ENCODE assay signal across 18 cellular contexts in genomic region chr11:19980388-19980787, GRCh38.
DNase-seq lines count a peak whose midpoint lies in the region; ATAC-seq, FAIRE-seq and TF ChIP-seq lines count a peak whose summit lies in the region.
"Had no signal": no experiment of that assay in that cellular context is flagged by ENCODE, and none has a peak within 500 bp of the region (broad histone marks: within the 10 kb centered on the region; RNA-seq: fewer than 3 reads in every experiment).

No MANE protein-coding gene starts in this region.

- H3K27me3 Mint-ChIP-seq in activated T-helper 2 cell treated with anti-CD3 and anti-CD28 coated beads, Interferon-gamma antibody, Interleukin-2, Interleukin-4, amounts not matched to agents 10 μg/mL and 5 μg/mL and 100 μg/mL, durations not matched to agents 14 hours and 24 hours and 36 hours (ENCODE audit: low read depth): peaks cover 5% of the 10 kb centered on the region

- H3K9me3 ChIP-seq in K562 (replicated peaks; ENCODE audit: control insufficient read depth, insufficient read depth, low read depth, low read length): no peaks in the 10 kb centered on the region
- H3K9me3 ChIP-seq in hepatocyte (ENCODE audit: low read depth): no peaks in the 10 kb centered on the region
- no peaks in the 10 kb centered on the region for H3K9me3 ChIP-seq in stomach

- H2AFZ ChIP-seq in K562 (ENCODE audit: low read depth, low read length): peak overlapping the region; percentile 90
- no peak overlapping the region for H2AFZ ChIP-seq in hepatocyte
- H2AFZ ChIP-seq: neural progenitor cell had no signal

- no peaks in the 10 kb centered on the region for H3K36me3 ChIP-seq in K562 (ENCODE audit: control insufficient read depth, insufficient read depth, low read length)
- no peaks in the 10 kb centered on the region for H3K36me3 ChIP-seq in hepatocyte (replicated peaks; ENCODE audit: insufficient read depth, low read depth)
- H3K36me3 ChIP-seq in stomach: peaks cover 0 to 19% (median 7%) of the 10 kb centered on the region in 4 donors
- H3K36me3 ChIP-seq: cardiac muscle cell, neural progenitor cell, WERI-Rb-1 had no signal

- no peak overlapping the region for H3K27ac Mint-ChIP-seq in activated T-helper 2 cell treated with anti-CD3 and anti-CD28 coated beads, Interferon-gamma antibody, Interleukin-2, Interleukin-4, amounts not matched to agents 10 μg/mL and 5 μg/mL and 100 μg/mL, durations not matched to agents 14 hours and 24 hours and 36 hours
- H3K27ac Mint-ChIP-seq: activated naive CD8-positive, alpha-beta T cell treated with anti-CD3 and anti-CD28 coated beads, Interleukin-2, amount 10 ng/mL, durations not matched to agents 7 days and 5 days; IgD-negative memory B cell had no signal

- TF ChIP-seq EP300 in K562 (IDR thresholded peaks at IDR 0.05; ENCODE audit: low read length) (no peak), stomach (IDR thresholded peaks at IDR 0.05) (no peak)

- H3K27ac ChIP-seq in K562 (ENCODE audit: extremely low read depth, low read depth, low read length) (peak overlapping the region; percentile 89), hepatocyte (peak overlapping the region; percentile 95), stomach (peak overlapping the region in 3 of 5 donors; percentile 50 to 60 (median 54))
- H3K27ac ChIP-seq: neural progenitor cell, WERI-Rb-1 had no signal

- FAIRE-seq in K562 (lab: Jason Lieb, UNC): no peak

- H3K4me1 ChIP-seq in K562 (replicated peaks in 1 of 2; ENCODE audit: control insufficient read depth in 2 of 2, insufficient read depth in 2 of 2, low read length in 2 of 2) (peaks cover 18 to 76% of the 10 kb centered on the region in 2 experiments), hepatocyte (ENCODE audit: insufficient read depth) (peaks cover 64% of the 10 kb centered on the region), stomach (peaks cover 13 to 51% (median 31%) of the 10 kb centered on the region in 4 donors)

- H3K4me3 ChIP-seq in K562: no peak overlapping the region
- H3K4me3 ChIP-seq in hepatocyte: no peak overlapping the region
- no peak overlapping the region for H3K4me3 ChIP-seq in stomach
- H3K4me3 ChIP-seq: cardiac muscle cell, neural progenitor cell had no signal

- CTCF ChIA-PET in K562 (lab: Yijun Ruan, JAX; ENCODE audit: low intra/inter-chr PET ratio): no interaction called here

- POLR2A ChIA-PET in K562 (lab: Yijun Ruan, JAX): interaction anchor here (1.0 to 1.7 kb wide), 3 partner anchors 10 to 20 kb away, joined by 3 to 7 read pairs (median 5); no protein-coding TSS in a partner anchor

- H3K27me3 ChIP-seq in K562 (ENCODE audit: control insufficient read depth in 2 of 2, insufficient read depth in 2 of 2, low read length in 2 of 2) (no peaks in the 10 kb centered on the region), hepatocyte (no peaks in the 10 kb centered on the region), stomach (no peaks in the 10 kb centered on the region)
- H3K27me3 ChIP-seq: cardiac muscle cell, neural progenitor cell had no signal

- TF ChIP-seq POLR2A in K562 (conservative IDR thresholded peaks at IDR 0.05) (no peak), stomach (IDR thresholded peaks at IDR 0.05) (no peak)

- intact Hi-C loops in K562 (cut with micrococcal nuclease): no loop called here
- intact Hi-C loops in stomach (cut with DNase I; ENCODE audit: low total_unique reads): no loop called here
- intact Hi-C loops in activated T-helper 2 cell treated with anti-CD3 and anti-CD28 coated beads, Interferon-gamma antibody, Interleukin-2, Interleukin-4, amounts not matched to agents 10 μg/mL and 5 μg/mL and 100 μg/mL, durations not matched to agents 14 hours and 24 hours and 36 hours (cut with micrococcal nuclease): no loop called here

- H3K9me2 ChIP-seq in hepatocyte (replicated peaks; ENCODE audit: insufficient read depth): no peaks in the 10 kb centered on the region

- peaks cover 10% of the 10 kb centered on the region for H3K4me1 Mint-ChIP-seq in activated T-helper 2 cell treated with anti-CD3 and anti-CD28 coated beads, Interferon-gamma antibody, Interleukin-2, Interleukin-4, amounts not matched to agents 10 μg/mL and 5 μg/mL and 100 μg/mL, durations not matched to agents 14 hours and 24 hours and 36 hours (ENCODE audit: low read depth)

- H3K79me2 ChIP-seq in K562 (ENCODE audit: control insufficient read depth, insufficient read depth, low read length) (no peaks in the 10 kb centered on the region), hepatocyte (peaks cover 9% of the 10 kb centered on the region)

- H3K9me1 ChIP-seq in K562 (ENCODE audit: control insufficient read depth, insufficient read depth, low read length): no peaks in the 10 kb centered on the region

- BruUV-seq in K562 (replicated peaks; lab: Mats Ljungman, UMichigan): no TSS peak

- H3K4me2 ChIP-seq in K562 (ENCODE audit: insufficient read depth, low read length) (peak overlapping the region; percentile 76), hepatocyte (peak overlapping the region; percentile 65)
- H3K4me2 ChIP-seq: neural progenitor cell had no signal

- H3K9ac ChIP-seq in K562 (ENCODE audit: insufficient read depth in 1 of 2, low read depth in 2 of 2, low read length in 2 of 2): peak overlapping the region in 1 of 2 experiments; percentile 73; a peak in 2 of 4 replicates
- H3K9ac ChIP-seq: neural progenitor cell had no signal

- H4K20me1 ChIP-seq in K562 (replicated peaks; ENCODE audit: control insufficient read depth, insufficient read depth, low read length): no peaks in the 10 kb centered on the region
- no peaks in the 10 kb centered on the region for H4K20me1 ChIP-seq in hepatocyte (ENCODE audit: insufficient read depth, poor library complexity, severe bottlenecking)

- peak; percentile 4 for ATAC-seq in K562
- ATAC-seq: HCT116 had no signal

- TF ChIP-seq CTCF in K562 (IDR thresholded peaks at IDR 0.05 in 2 of 3, conservative IDR thresholded peaks at IDR 0.05 in 1 of 3; ENCODE audit: insufficient read depth in 2 of 3, low read depth in 1 of 3, low read length in 3 of 3): no peak
- no peak for TF ChIP-seq CTCF in hepatocyte (IDR thresholded peaks at IDR 0.05; ENCODE audit: poor library complexity)
- no peak for TF ChIP-seq CTCF in stomach (IDR thresholded peaks at IDR 0.05)

- H3K4me3 Mint-ChIP-seq in activated T-helper 2 cell treated with anti-CD3 and anti-CD28 coated beads, Interferon-gamma antibody, Interleukin-2, Interleukin-4, amounts not matched to agents 10 μg/mL and 5 μg/mL and 100 μg/mL, durations not matched to agents 14 hours and 24 hours and 36 hours (ENCODE audit: low read depth): no peak overlapping the region
- H3K4me3 Mint-ChIP-seq: activated naive CD8-positive, alpha-beta T cell treated with anti-CD3 and anti-CD28 coated beads, Interleukin-2, amount 10 ng/mL, durations not matched to agents 7 days and 5 days; IgD-negative memory B cell; neural progenitor cell had no signal

- no peaks in the 10 kb centered on the region for H3K9me3 Mint-ChIP-seq in activated T-helper 2 cell treated with anti-CD3 and anti-CD28 coated beads, Interferon-gamma antibody, Interleukin-2, Interleukin-4, amounts not matched to agents 10 μg/mL and 5 μg/mL and 100 μg/mL, durations not matched to agents 14 hours and 24 hours and 36 hours
- H3K9me3 Mint-ChIP-seq: activated naive CD8-positive, alpha-beta T cell treated with anti-CD3 and anti-CD28 coated beads, Interleukin-2, amount 10 ng/mL, durations not matched to agents 7 days and 5 days; IgD-negative memory B cell; neural progenitor cell had no signal

- 0% methylated on average over 1 of the region's 1 CpG for WGBS in K562 (ENCODE audit: insufficient coverage, low coverage, missing lambda C conversion rate)
- WGBS in hepatocyte (ENCODE audit: low lambda C conversion rate, missing lambda C conversion rate): 32% methylated on average over 1 of the region's 1 CpG
- 12 to 39% (median 18%) methylated on average over 1 of the region's 1 CpG for WGBS in stomach, 5 donors

- DNase-seq in EH (ENCODE audit: low read depth): peak; percentile 35
- DNase-seq in K562 (ENCODE audit: extremely low read depth in 1 of 4, low spot score in 3 of 4): peak in 1 of 4 experiments; percentile 18
- no peak for DNase-seq in hepatocyte (ENCODE audit: low spot score)
- DNase-seq in stomach: no peak
- DNase-seq in GDM1 (lab: John Stamatoyannopoulos, UW): no peak
- no peak for DNase-seq in NCI-H1105 (lab: John Stamatoyannopoulos, UW)
- DNase-seq in AML-193 (lab: John Stamatoyannopoulos, UW): no peak
- no peak for DNase-seq in activated T-helper 2 cell treated with anti-CD3 and anti-CD28 coated beads, Interferon-gamma antibody, Interleukin-2, Interleukin-4, amounts not matched to agents 10 μg/mL and 5 μg/mL and 100 μg/mL, durations not matched to agents 14 hours and 24 hours and 36 hours (ENCODE audit: low spot score)
- DNase-seq: activated naive CD8-positive, alpha-beta T cell treated with anti-CD3 and anti-CD28 coated beads, Interleukin-2, amount 10 ng/mL, durations not matched to agents 7 days and 5 days; midbrain; NCI-H187 treated with DMSO at 0.1 percent for 48 hours; NCI-H345; T-helper 1 cell; WERI-Rb-1 had no signal

- no peaks in the 10 kb centered on the region for H3K36me3 Mint-ChIP-seq in activated T-helper 2 cell treated with anti-CD3 and anti-CD28 coated beads, Interferon-gamma antibody, Interleukin-2, Interleukin-4, amounts not matched to agents 10 μg/mL and 5 μg/mL and 100 μg/mL, durations not matched to agents 14 hours and 24 hours and 36 hours (ENCODE audit: low read depth)
- H3K36me3 Mint-ChIP-seq: activated naive CD8-positive, alpha-beta T cell treated with anti-CD3 and anti-CD28 coated beads, Interleukin-2, amount 10 ng/mL, durations not matched to agents 7 days and 5 days; IgD-negative memory B cell had no signal

- in situ Hi-C loops in K562 (cut with MboI): no loop called here

- no peak for TF ChIP-seq RAD21 in K562 (CRISPR knock-in tag; conservative IDR thresholded peaks at IDR 0.05 in 1 of 2, IDR thresholded peaks at IDR 0.05 in 1 of 2)

TF ChIP-seq in K562, 482 proteins besides CTCF, POLR2A, EP300 and RAD21 (continues in another document):
- TF ChIP-seq CBFA2T3 (IDR thresholded peaks at IDR 0.05) (no peak), ZBTB9 (CRISPR knock-in tag; IDR thresholded peaks at IDR 0.05) (0 out of 2 replicates have a peak, but pooled peaks have one; percentile 23), PHF20 (IDR thresholded peaks at IDR 0.05; ENCODE audit: partially characterized antibody) (no peak), ZNF79 (CRISPR knock-in tag; IDR thresholded peaks at IDR 0.05; ENCODE audit: low read depth) (0 out of 2 replicates have a peak, but pooled peaks have one; percentile 12), ZNF668 (CRISPR knock-in tag; IDR thresholded peaks at IDR 0.05) (0 out of 2 replicates have a peak, but pooled peaks have one; percentile 24)
